16 cellular contexts compared by ENCODE assay signal in the genomic region with DNA sequence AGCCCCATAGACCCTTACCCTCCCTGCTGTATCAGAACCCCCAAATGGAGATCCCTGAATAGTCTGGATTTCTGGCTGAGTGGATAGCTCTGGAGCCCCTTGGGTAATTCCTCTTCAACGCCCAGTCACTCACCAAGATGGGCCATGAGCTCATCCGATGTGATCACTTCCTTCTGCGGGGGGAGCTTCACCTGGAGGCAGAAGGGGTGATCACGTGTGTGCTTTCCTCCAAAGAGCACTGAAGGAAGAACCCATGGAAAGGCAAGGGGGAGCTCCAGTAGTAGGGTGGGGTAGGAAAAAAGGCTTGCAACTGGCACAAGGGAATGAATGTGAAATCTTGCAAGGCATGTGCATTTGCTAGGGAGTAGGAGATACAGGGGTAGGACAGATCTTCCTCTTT. TPM values are rescaled to one million over a fixed set of nuclear protein-coding genes. Genes with fewer than 3 reads are reported as not detected.
DNase-seq lines count a peak whose midpoint lies in the region; ATAC-seq, FAIRE-seq and TF ChIP-seq lines count a peak whose summit lies in the region.
"Had no signal": no experiment of that assay in that cellular context is flagged by ENCODE, and none has a peak within 500 bp of the region (broad histone marks: within the 10 kb centered on the region; RNA-seq: fewer than 3 reads in every experiment).

No MANE protein-coding gene starts in this region.

- no peak for DNase-seq in activated naive CD4-positive, alpha-beta T cell treated with anti-CD3 and anti-CD28 coated beads for 36 hours
- DNase-seq in activated naive CD4-positive, alpha-beta T cell treated with Interleukin-2 at 50 U/mL for 16 hours = no peak
- DNase-seq in KBM-7 (peak; percentile 51), K562 (ENCODE audit: extremely low read depth in 1 of 4, low spot score in 3 of 4) (peak; percentile 54 to 68 (median 58)), thyroid gland (no peak), posterior cingulate gyrus (no peak)
- no peak for DNase-seq in activated effector memory CD4-positive, alpha-beta T cell treated with Interleukin-2 at 50 U/mL for 16 hours
- DNase-seq: activated naive CD8-positive, alpha-beta T cell treated with anti-CD3 and anti-CD28 coated beads, Interleukin-2, amount 50 U/mL, for 24 hours; NCI-H510A treated with DMSO at 0.1 percent for 48 hours; pancreas; SK-N-SH; uterus had no signal

- H3K27ac Mint-ChIP-seq in activated naive CD4-positive, alpha-beta T cell treated with anti-CD3 and anti-CD28 coated beads for 36 hours = peak overlapping the region; percentile 56
- H3K27ac Mint-ChIP-seq: activated naive CD8-positive, alpha-beta T cell treated with anti-CD3 and anti-CD28 coated beads, Interleukin-2, amount 50 U/mL, for 24 hours had no signal

- H3K79me2 ChIP-seq in K562 (ENCODE audit: control insufficient read depth, insufficient read depth, low read length) = peaks cover 9% of the 10 kb centered on the region; the same call in 1 of the 3 replicates

- no peak for TF ChIP-seq CTCF in K562 (IDR thresholded peaks at IDR 0.05 in 2 of 3, conservative IDR thresholded peaks at IDR 0.05 in 1 of 3; ENCODE audit: insufficient read depth in 2 of 3, low read depth in 1 of 3, low read length in 3 of 3)
- TF ChIP-seq CTCF in thyroid gland (IDR thresholded peaks at IDR 0.05) = no peak

- no TSS peak for BruUV-seq in K562 (replicated peaks; lab: Mats Ljungman, UMichigan)

- peak overlapping the region; percentile 25 to 27; a peak in 1 of 4 replicates for H3K9ac ChIP-seq in K562 (ENCODE audit: insufficient read depth in 1 of 2, low read depth in 2 of 2, low read length in 2 of 2)
- H3K9ac ChIP-seq: KMS-11, SK-N-SH had no signal

- H3K9me3 Mint-ChIP-seq in activated naive CD4-positive, alpha-beta T cell treated with anti-CD3 and anti-CD28 coated beads for 36 hours = no peaks in the 10 kb centered on the region
- H3K9me3 Mint-ChIP-seq: activated naive CD8-positive, alpha-beta T cell treated with anti-CD3 and anti-CD28 coated beads, Interleukin-2, amount 50 U/mL, for 24 hours had no signal

- H2AFZ ChIP-seq in K562 (ENCODE audit: low read depth, low read length) = no peak overlapping the region

- H3K36me3 ChIP-seq in K562 (ENCODE audit: control insufficient read depth, insufficient read depth, low read length) = peaks cover 7% of the 10 kb centered on the region; the same call in 2 of the 3 replicates
- H3K36me3 ChIP-seq in thyroid gland = peaks cover 29 to 40% of the 10 kb centered on the region in 2 donors
- H3K36me3 ChIP-seq: uterus had no signal

- CTCF ChIA-PET in activated naive CD4-positive, alpha-beta T cell treated with anti-CD3 and anti-CD28 coated beads for 36 hours (lab: Charles Lee) = interaction anchor here (0.9 to 10.8 kb wide), 3 partner anchors 21 to 746 kb away, joined by 3 to 171 read pairs (median 3); a partner anchor contains a TSS
- CTCF ChIA-PET in K562 (lab: Yijun Ruan, JAX; ENCODE audit: low intra/inter-chr PET ratio) = no interaction called here

- 14% methylated on average over 4 of the region's 4 CpGs for WGBS in K562 (ENCODE audit: insufficient coverage, low coverage, missing lambda C conversion rate)
- WGBS in thyroid gland, 2 donors = 67 to 78% methylated on average over 4 of the region's 4 CpGs

- H3K4me2 ChIP-seq in K562 (ENCODE audit: insufficient read depth, low read length) = 0 out of 2 replicates have a peak overlapping the region, but pooled peaks have one; percentile 13
- H3K4me2 ChIP-seq: KMS-11, SK-N-SH had no signal

- peak; percentile 70 for FAIRE-seq in K562 (lab: Jason Lieb, UNC)
- FAIRE-seq: pancreas had no signal

- no peaks in the 10 kb centered on the region for H3K9me1 ChIP-seq in K562 (ENCODE audit: control insufficient read depth, insufficient read depth, low read length)

- H3K4me3 ChIP-seq in K562 (no peak overlapping the region), thyroid gland (replicated peaks in 1 of 3) (no peak overlapping the region)
- H3K4me3 ChIP-seq: cardiac muscle cell, pancreas, uterus had no signal

- H3K27me3 ChIP-seq in K562 (ENCODE audit: control insufficient read depth in 2 of 2, insufficient read depth in 2 of 2, low read length in 2 of 2) (no peaks in the 10 kb centered on the region), thyroid gland (no peaks in the 10 kb centered on the region)
- H3K27me3 ChIP-seq: cardiac muscle cell, pancreas, uterus had no signal

- H3K4me1 ChIP-seq in K562 (replicated peaks in 1 of 2; ENCODE audit: control insufficient read depth in 2 of 2, insufficient read depth in 2 of 2, low read length in 2 of 2) (peaks cover 49 to 55% of the 10 kb centered on the region in 2 experiments), thyroid gland (peaks cover 31 to 41% of the 10 kb centered on the region in 2 donors)

- POLR2A ChIA-PET in K562 (lab: Yijun Ruan, JAX) = interaction anchor here (0.6 to 2.0 kb wide), 12 partner anchors 10 to 882 kb away, joined by 3 to 7 read pairs (median 4); a partner anchor contains a TSS

- no peaks in the 10 kb centered on the region for H3K27me3 Mint-ChIP-seq in activated naive CD4-positive, alpha-beta T cell treated with anti-CD3 and anti-CD28 coated beads for 36 hours (ENCODE audit: low read depth)
- H3K27me3 Mint-ChIP-seq: activated naive CD8-positive, alpha-beta T cell treated with anti-CD3 and anti-CD28 coated beads, Interleukin-2, amount 50 U/mL, for 24 hours had no signal

- in situ Hi-C loops in KBM-7 (cut with MboI; ENCODE audit: low pct_unique_long_range_greater_than_20kb, low sequenced_read_pairs) = no loop called here
- in situ Hi-C loops in K562 (cut with MboI) = no loop called here

- no peak for TF ChIP-seq EP300 in K562 (IDR thresholded peaks at IDR 0.05; ENCODE audit: low read length)

- H3K27ac ChIP-seq in K562 (ENCODE audit: extremely low read depth, low read depth, low read length) (peak overlapping the region; percentile 64; the same call in 2 of the 3 replicates), thyroid gland (peak overlapping the region; percentile 2 to 98 (median 71))
- H3K27ac ChIP-seq: cardiac muscle cell, KMS-11, pancreas had no signal

- TF ChIP-seq POLR2A in K562 (conservative IDR thresholded peaks at IDR 0.05) (no peak), thyroid gland (IDR thresholded peaks at IDR 0.05) (no peak)

- H4K20me1 ChIP-seq in K562 (replicated peaks; ENCODE audit: control insufficient read depth, insufficient read depth, low read length) = no peaks in the 10 kb centered on the region

- H3K4me1 Mint-ChIP-seq in activated naive CD4-positive, alpha-beta T cell treated with anti-CD3 and anti-CD28 coated beads for 36 hours (ENCODE audit: low read depth) = peaks cover 53% of the 10 kb centered on the region

- no peak overlapping the region for H3K4me3 Mint-ChIP-seq in activated naive CD4-positive, alpha-beta T cell treated with anti-CD3 and anti-CD28 coated beads for 36 hours
- H3K4me3 Mint-ChIP-seq: activated naive CD8-positive, alpha-beta T cell treated with anti-CD3 and anti-CD28 coated beads, Interleukin-2, amount 50 U/mL, for 24 hours had no signal

- intact Hi-C loops in activated naive CD4-positive, alpha-beta T cell treated with anti-CD3 and anti-CD28 coated beads for 36 hours (cut with micrococcal nuclease) = loop anchor here (10.0 kb wide), 2 partner anchors 157 to 637 kb away; a partner anchor contains a TSS
- intact Hi-C loops in K562 (cut with micrococcal nuclease) = no loop called here
- intact Hi-C loops in thyroid gland (cut with DNase I) = no loop called here
- intact Hi-C loops in posterior cingulate gyrus (cut with DNase I) = no loop called here

- peak; percentile 61 for ATAC-seq in K562
- ATAC-seq in GM18517 (IDR thresholded peaks at IDR 0.05; ENCODE audit: unreplicated experiment) = no peak
- ATAC-seq: activated naive CD8-positive, alpha-beta T cell treated with anti-CD3 and anti-CD28 coated beads, Interleukin-2, amount 50 U/mL, for 24 hours; left lobe of liver; pancreas had no signal

- no peaks in the 10 kb centered on the region for H3K9me3 ChIP-seq in K562 (replicated peaks; ENCODE audit: control insufficient read depth, insufficient read depth, low read depth, low read length)
- H3K9me3 ChIP-seq in thyroid gland = no peaks in the 10 kb centered on the region
- H3K9me3 ChIP-seq: pancreas, SK-N-SH, uterus had no signal

- peaks cover 9% of the 10 kb centered on the region for H3K36me3 Mint-ChIP-seq in activated naive CD4-positive, alpha-beta T cell treated with anti-CD3 and anti-CD28 coated beads for 36 hours (ENCODE audit: low read depth)

- TF ChIP-seq RAD21 in K562 (CRISPR knock-in tag; conservative IDR thresholded peaks at IDR 0.05 in 1 of 2, IDR thresholded peaks at IDR 0.05 in 1 of 2) = no peak

RNA-seq across cellular contexts. Expression of a gene that starts 5.1 kb away (rescaled TPM):
- 10 to 100 TPM; 14.6 to 15.1 TPM for total RNA-seq in activated naive CD4-positive, alpha-beta T cell treated with anti-CD3 and anti-CD28 coated beads for 36 hours
- 16.9 and 36.3 TPM in 2 replicates for total RNA-seq in K562 (2011; cell fraction: chromatin; rRNA removed; ENCODE audit: low replicate concordance)
- total RNA-seq in K562 (2011; cell fraction: nucleolus; rRNA removed) = 15.0 and 17.3 TPM in 2 replicates
- 15.4 and 19.2 TPM in 2 replicates for total RNA-seq in K562 (2011; cell fraction: nucleoplasm; rRNA removed)
- total RNA-seq in K562 (2014; rRNA removed) (6.0 and 8.2 TPM in 2 replicates), K562 (2014; rRNA removed; fragmentation: Illumina TruSeq; extraction: Trizol) (5.6 TPM in 2 replicates), K562 (2015; rRNA removed; fragmentation: Illumina TruSeq; extraction: Trizol) (5.9 and 6.7 TPM in 2 replicates), K562 (2021) (8.6 and 9.8 TPM in 2 replicates), thyroid gland (100 to 1,000 TPM in 1 of 4 donors, 10 to 100 TPM in 3; 50.9 to 103 (median 90.4) TPM)
- polyA plus RNA-seq in K562 (2011; rRNA removed) (4.3 and 5.4 TPM in 2 replicates), K562 (2014; fragmentation: Illumina TruSeq; extraction: Trizol) (9.1 and 11.0 TPM in 2 replicates), K562 (2014; fragmentation: Nextera tagmentation; extraction: Ambion mirVana) (1 to 10 TPM in 1 of 2 experiments, under 1 TPM in 1; 0.49 to 1.4 TPM), K562 (2014; rRNA removed) (6.0 and 6.1 TPM in 2 replicates)
- 5.1 and 6.6 TPM in 2 replicates for polyA plus RNA-seq in K562 (2011; cell fraction: cytosol; rRNA removed)
- 12.9 and 19.3 TPM in 2 replicates for polyA plus RNA-seq in K562 (2011; cell fraction: nucleus; rRNA removed)
- polyA plus RNA-seq in K562 (2012) = 7.4 and 12.9 TPM in 2 replicates
- 5.2 and 7.1 TPM in 2 replicates for polyA minus RNA-seq in K562 (2011; rRNA and poly(A)+ RNA removed)
- polyA minus RNA-seq in K562 (2011; cell fraction: cytosol; rRNA and poly(A)+ RNA removed) = 6.5 and 7.9 TPM in 2 replicates
- 4.6 and 4.8 TPM in 2 replicates for polyA minus RNA-seq in K562 (2011; cell fraction: nucleus; rRNA and poly(A)+ RNA removed)

RNA-seq across cellular contexts. Expression of a gene that starts 6.7 kb away (rescaled TPM):
- 10 to 100 TPM; 13.3 to 15.9 TPM for total RNA-seq in activated naive CD4-positive, alpha-beta T cell treated with anti-CD3 and anti-CD28 coated beads for 36 hours
- total RNA-seq in K562 (2011; cell fraction: chromatin; rRNA removed; ENCODE audit: low replicate concordance) = 30.9 and 35.7 TPM in 2 replicates
- total RNA-seq in K562 (2011; cell fraction: nucleolus; rRNA removed) = 17.5 and 18.4 TPM in 2 replicates
- 26.4 and 27.8 TPM in 2 replicates for total RNA-seq in K562 (2011; cell fraction: nucleoplasm; rRNA removed)
- 20.8 and 24.8 TPM in 2 replicates for total RNA-seq in K562 (2014; rRNA removed)
- total RNA-seq in K562 (2014; rRNA removed; fragmentation: Illumina TruSeq; extraction: Trizol) = 23.1 and 25.4 TPM in 2 replicates
- 23.2 and 25.4 TPM in 2 replicates for total RNA-seq in K562 (2015; rRNA removed; fragmentation: Illumina TruSeq; extraction: Trizol)
- 26.2 and 26.6 TPM in 2 replicates for total RNA-seq in K562 (2021)
- 48.3 and 49.9 TPM in 2 replicates for polyA plus RNA-seq in K562 (2011; rRNA removed)
- 44.2 and 59.4 TPM in 2 replicates for polyA plus RNA-seq in K562 (2011; cell fraction: cytosol; rRNA removed)
- 25.7 and 33.3 TPM in 2 replicates for polyA plus RNA-seq in K562 (2011; cell fraction: nucleus; rRNA removed)
- 20.7 and 32.8 TPM in 2 replicates for polyA plus RNA-seq in K562 (2012)
- 33.7 and 43.4 TPM in 2 replicates for polyA plus RNA-seq in K562 (2014; fragmentation: Illumina TruSeq; extraction: Trizol)
- 10 to 100 TPM; 16.7 to 27.7 TPM for polyA plus RNA-seq in K562 (2014; fragmentation: Nextera tagmentation; extraction: Ambion mirVana)
- polyA plus RNA-seq in K562 (2014; rRNA removed) = 26.2 and 26.7 TPM in 2 replicates
- 46.5 and 49.2 TPM in 2 replicates for polyA minus RNA-seq in K562 (2011; rRNA and poly(A)+ RNA removed)
- 21.6 and 22.0 TPM in 2 replicates for polyA minus RNA-seq in K562 (2011; cell fraction: cytosol; rRNA and poly(A)+ RNA removed)
- 7.1 and 15.2 TPM in 2 replicates for polyA minus RNA-seq in K562 (2011; cell fraction: nucleus; rRNA and poly(A)+ RNA removed)
- total RNA-seq in thyroid gland = 10 to 100 TPM; 66.0 to 79.0 (median 76.3) TPM

RNA-seq across cellular contexts. Expression of a gene that starts 19.5 kb away (rescaled TPM):
- not detected for total RNA-seq in activated naive CD4-positive, alpha-beta T cell treated with anti-CD3 and anti-CD28 coated beads for 36 hours
- total RNA-seq in K562 (2011; cell fraction: chromatin; rRNA removed; ENCODE audit: low replicate concordance) = 1.5 and 3.7 TPM in 2 replicates
- total RNA-seq in K562 (2011; cell fraction: nucleolus; rRNA removed) = 1.6 and 1.7 TPM in 2 replicates
- total RNA-seq in K562 (2011; cell fraction: nucleoplasm; rRNA removed) = 1.1 and 1.2 TPM in 2 replicates
- 0.36 and 0.49 TPM in 2 replicates for total RNA-seq in K562 (2014; rRNA removed)
- 0.48 and 0.58 TPM in 2 replicates for total RNA-seq in K562 (2014; rRNA removed; fragmentation: Illumina TruSeq; extraction: Trizol)
- total RNA-seq in K562 (2015; rRNA removed; fragmentation: Illumina TruSeq; extraction: Trizol) = 0.87 and 1.1 TPM in 2 replicates
- total RNA-seq in K562 (2021) = 0.55 and 0.96 TPM in 2 replicates
- polyA plus RNA-seq in K562 (2011; rRNA removed) = 0.88 and 1.6 TPM in 2 replicates
- polyA plus RNA-seq in K562 (2011; cell fraction: cytosol; rRNA removed) = 1.3 and 3.2 TPM in 2 replicates
- 1.7 and 2.9 TPM in 2 replicates for polyA plus RNA-seq in K562 (2011; cell fraction: nucleus; rRNA removed)
- 2.6 and 3.4 TPM in 2 replicates for polyA plus RNA-seq in K562 (2012)
- 0.79 and 1.1 TPM in 2 replicates for polyA plus RNA-seq in K562 (2014; fragmentation: Illumina TruSeq; extraction: Trizol)
- under 1 TPM; 0.24 to 0.57 TPM for polyA plus RNA-seq in K562 (2014; fragmentation: Nextera tagmentation; extraction: Ambion mirVana)
- 0.56 and 1.2 TPM in 2 replicates for polyA plus RNA-seq in K562 (2014; rRNA removed)
- 0.99 and 1.5 TPM in 2 replicates for polyA minus RNA-seq in K562 (2011; rRNA and poly(A)+ RNA removed)
- 1.2 TPM in 1 of 2 replicates, not detected in the other for polyA minus RNA-seq in K562 (2011; cell fraction: cytosol; rRNA and poly(A)+ RNA removed)
- 1.2 and 1.3 TPM in 2 replicates for polyA minus RNA-seq in K562 (2011; cell fraction: nucleus; rRNA and poly(A)+ RNA removed)
- total RNA-seq in thyroid gland = 10 to 100 TPM in 2 of 4 donors, 1 to 10 TPM in 2; 5.8 to 14.9 (median 10.0) TPM

RNA-seq across cellular contexts. Expression of a gene that starts 27.0 kb away (rescaled TPM):
- total RNA-seq in activated naive CD4-positive, alpha-beta T cell treated with anti-CD3 and anti-CD28 coated beads for 36 hours = 100 to 1,000 TPM; 130 to 135 TPM
- total RNA-seq in K562 (2011; cell fraction: chromatin; rRNA removed; ENCODE audit: low replicate concordance) = 248 and 437 TPM in 2 replicates
- 367 and 410 TPM in 2 replicates for total RNA-seq in K562 (2011; cell fraction: nucleolus; rRNA removed)
- 413 and 472 TPM in 2 replicates for total RNA-seq in K562 (2011; cell fraction: nucleoplasm; rRNA removed)
- total RNA-seq in K562 (2014; rRNA removed) (103 and 124 TPM in 2 replicates), K562 (2014; rRNA removed; fragmentation: Illumina TruSeq; extraction: Trizol) (147 and 163 TPM in 2 replicates), K562 (2015; rRNA removed; fragmentation: Illumina TruSeq; extraction: Trizol) (127 and 129 TPM in 2 replicates), K562 (2021) (233 and 235 TPM in 2 replicates), thyroid gland (100 to 1,000 TPM; 158 to 183 (median 171) TPM)
- polyA plus RNA-seq in K562 (2011; rRNA removed) (170 and 234 TPM in 2 replicates), K562 (2014; fragmentation: Illumina TruSeq; extraction: Trizol) (272 and 295 TPM in 2 replicates), K562 (2014; fragmentation: Nextera tagmentation; extraction: Ambion mirVana) (10 to 100 TPM; 23.4 to 30.0 TPM), K562 (2014; rRNA removed) (132 and 136 TPM in 2 replicates)
- 171 and 248 TPM in 2 replicates for polyA plus RNA-seq in K562 (2011; cell fraction: cytosol; rRNA removed)
- 320 and 498 TPM in 2 replicates for polyA plus RNA-seq in K562 (2011; cell fraction: nucleus; rRNA removed)
- 121 and 218 TPM in 2 replicates for polyA plus RNA-seq in K562 (2012)
- 208 and 219 TPM in 2 replicates for polyA minus RNA-seq in K562 (2011; rRNA and poly(A)+ RNA removed)
- polyA minus RNA-seq in K562 (2011; cell fraction: cytosol; rRNA and poly(A)+ RNA removed) = 96.4 and 123 TPM in 2 replicates
- 53.7 and 99.9 TPM in 2 replicates for polyA minus RNA-seq in K562 (2011; cell fraction: nucleus; rRNA and poly(A)+ RNA removed)

RNA-seq across cellular contexts. Expression of a gene that starts 34.8 kb away (rescaled TPM):
- total RNA-seq in activated naive CD4-positive, alpha-beta T cell treated with anti-CD3 and anti-CD28 coated beads for 36 hours = 1 to 10 TPM; 1.1 to 1.3 TPM
- total RNA-seq in K562 (2011; cell fraction: chromatin; rRNA removed; ENCODE audit: low replicate concordance) = 9.9 and 10.6 TPM in 2 replicates
- 5.3 TPM in 2 replicates for total RNA-seq in K562 (2011; cell fraction: nucleolus; rRNA removed)
- 6.0 and 10.8 TPM in 2 replicates for total RNA-seq in K562 (2011; cell fraction: nucleoplasm; rRNA removed)
- total RNA-seq in K562 (2014; rRNA removed) (0.49 and 0.68 TPM in 2 replicates), K562 (2014; rRNA removed; fragmentation: Illumina TruSeq; extraction: Trizol) (0.55 and 0.67 TPM in 2 replicates), K562 (2015; rRNA removed; fragmentation: Illumina TruSeq; extraction: Trizol) (0.54 and 0.90 TPM in 2 replicates), K562 (2021) (0.47 and 0.84 TPM in 2 replicates), thyroid gland (10 to 100 TPM in 1 of 4 donors, 1 to 10 TPM in 3; 4.0 to 16.8 (median 5.0) TPM)
- polyA plus RNA-seq in K562 (2011; rRNA removed) (1.3 and 2.5 TPM in 2 replicates), K562 (2014; fragmentation: Illumina TruSeq; extraction: Trizol) (0.53 and 0.98 TPM in 2 replicates), K562 (2014; fragmentation: Nextera tagmentation; extraction: Ambion mirVana) (under 1 TPM; 0.08 to 0.31 TPM), K562 (2014; rRNA removed) (0.73 and 1.4 TPM in 2 replicates)
- polyA plus RNA-seq in K562 (2011; cell fraction: cytosol; rRNA removed) = 0.37 and 2.3 TPM in 2 replicates
- 5.6 and 8.6 TPM in 2 replicates for polyA plus RNA-seq in K562 (2011; cell fraction: nucleus; rRNA removed)
- 0.44 and 1.3 TPM in 2 replicates for polyA plus RNA-seq in K562 (2012)
- 1.2 and 1.5 TPM in 2 replicates for polyA minus RNA-seq in K562 (2011; rRNA and poly(A)+ RNA removed)
- not detected in 2 replicates for polyA minus RNA-seq in K562 (2011; cell fraction: cytosol; rRNA and poly(A)+ RNA removed)
- polyA minus RNA-seq in K562 (2011; cell fraction: nucleus; rRNA and poly(A)+ RNA removed) = 0.54 and 1.6 TPM in 2 replicates

Comparison
In these comparisons a context has a peak if more than half of its experiments do, and no peak if none do; other contexts are left out.
1. DNase-seq: peak in KBM-7 (single experiment) and K562 (4 of 4); none in activated naive CD4-positive, alpha-beta T cell treated with anti-CD3 and anti-CD28 coated beads for 36 hours (single experiment), activated naive CD4-positive, alpha-beta T cell treated with Interleukin-2 at 50 U/mL for 16 hours (single experiment), thyroid gland (0 of 2), activated effector memory CD4-positive, alpha-beta T cell treated with Interleukin-2 at 50 U/mL for 16 hours (single experiment) and posterior cingulate gyrus (0 of 10).